34 cellular contexts compared by ENCODE assay signal in genomic region chr6:167882244-167882643, GRCh38.
"Had no signal": no experiment of that assay in that cellular context is flagged by ENCODE, and none has a peak within 500 bp of the region (broad histone marks: within the 10 kb centered on the region; RNA-seq: fewer than 3 reads in every experiment).

No MANE protein-coding gene starts in this region.

- DNase-seq: activated B cell treated with CpG ODN at 0.5 μM for 24 hours; activated CD4-positive, alpha-beta memory T cell treated with anti-CD3 and anti-CD28 coated beads for 36 hours; activated CD4-positive, alpha-beta T cell treated with anti-CD3 and anti-CD28 coated beads for 4 hours; activated CD4-positive, alpha-beta T cell treated with anti-CD3 and anti-CD28 coated beads, Interleukin-2, amount 10 ng/mL, durations not matched to agents 24 days and 14 days; activated CD4-positive, alpha-beta T cell treated with anti-CD3 and anti-CD28 coated beads, Interleukin-2, amount 50 U/mL, for 1 hour; activated CD4-positive, alpha-beta T cell treated with anti-CD3 and anti-CD28 coated beads, Interleukin-2, amount 50 U/mL, for 4 hours; activated CD4-positive, CD25-positive, alpha-beta regulatory T cell treated with anti-CD3 and anti-CD28 coated beads, Interleukin-2, amount 50 U/mL, for 72 hours; activated CD8-positive, alpha-beta memory T cell treated with anti-CD3 and anti-CD28 coated beads, Interleukin-2, amount 50 U/mL, for 4 hours; activated CD8-positive, alpha-beta T cell treated with anti-CD3 and anti-CD28 coated beads for 36 hours; activated effector memory CD4-positive, alpha-beta T cell treated with anti-CD3 and anti-CD28 coated beads, Interleukin-2, amount 50 U/mL, for 16 hours; activated gamma-delta T cell treated with Interleukin-2 at 50 U/mL for 16 hours; activated naive CD4-positive, alpha-beta T cell; activated naive CD4-positive, alpha-beta T cell treated with anti-CD3 and anti-CD28 coated beads for 36 hours; activated naive CD4-positive, alpha-beta T cell treated with anti-CD3 and anti-CD28 coated beads, Interleukin-2, amount 50 U/mL, for 16 hours; activated naive CD8-positive, alpha-beta T cell treated with anti-CD3 and anti-CD28 coated beads for 36 hours; activated T-cell treated with anti-CD3 and anti-CD28 coated beads for 4 hours; activated T-cell treated with anti-CD3 and anti-CD28 coated beads, Interleukin-2, amount 50 U/mL, for 1 hour; activated T-cell treated with anti-CD3 and anti-CD28 coated beads, Interleukin-2, amount 50 U/mL, for 4 hours; activated T-cell treated with anti-CD3 and anti-CD28 coated beads, Interleukin-2, amount 50 U/mL, for 72 hours; adrenal gland; amniotic stem cell; aorta; body of pancreas; brain microvascular endothelial cell; central memory CD4-positive, alpha-beta T cell; T-helper 2 cell; T-helper 9 cell had no signal

- ATAC-seq: activated CD8-positive, alpha-beta T cell treated with anti-CD3 and anti-CD28 coated beads for 36 hours; activated naive CD4-positive, alpha-beta T cell treated with anti-CD3 and anti-CD28 coated beads, Interleukin-2, amount 50 U/mL, for 72 hours; activated T-cell treated with anti-CD3 and anti-CD28 coated beads, Interleukin-2, amount 50 U/mL, for 4 hours; activated T-cell treated with anti-CD3 and anti-CD28 coated beads, Interleukin-2, amount 50 U/mL, for 72 hours; activated T-helper 17 cell treated with anti-CD3 and anti-CD28 coated beads, Interleukin-2, amount 50 U/mL, for 72 hours; body of pancreas had no signal

- H3K36me3 ChIP-seq: adrenal gland, breast epithelium had no signal

- H3K4me1 Mint-ChIP-seq: activated B cell treated with CpG ODN at 0.5 μM for 24 hours; activated CD4-positive, alpha-beta T cell treated with anti-CD3 and anti-CD28 coated beads, Interleukin-2, amount 10 ng/mL, durations not matched to agents 24 days and 14 days; activated naive CD8-positive, alpha-beta T cell treated with anti-CD3 and anti-CD28 coated beads for 36 hours had no signal

- H3K4me3 ChIP-seq: adrenal gland, body of pancreas, breast epithelium had no signal

- H3K27me3 ChIP-seq: adrenal gland, body of pancreas, brain microvascular endothelial cell, breast epithelium had no signal

- H3K4me3 Mint-ChIP-seq: activated B cell treated with CpG ODN at 0.5 μM for 24 hours; activated CD4-positive, alpha-beta memory T cell treated with anti-CD3 and anti-CD28 coated beads for 36 hours; activated CD4-positive, alpha-beta T cell treated with anti-CD3 and anti-CD28 coated beads, Interleukin-2, amount 10 ng/mL, durations not matched to agents 24 days and 14 days; activated CD8-positive, alpha-beta T cell treated with anti-CD3 and anti-CD28 coated beads for 36 hours; activated naive CD4-positive, alpha-beta T cell treated with anti-CD3 and anti-CD28 coated beads for 36 hours; activated naive CD8-positive, alpha-beta T cell treated with anti-CD3 and anti-CD28 coated beads for 36 hours; activated T-cell treated with anti-CD3 and anti-CD28 coated beads, Interleukin-2, amount 50 U/mL, for 4 hours; activated T-cell treated with anti-CD3 and anti-CD28 coated beads, Interleukin-2, amount 50 U/mL, for 72 hours; activated T-helper 1 cell treated with anti-CD3 and anti-CD28 coated beads, Interleukin-12 subunit alpha, Interleukin-12 subunit beta, Interleukin-2, Interleukin-4 antibody, amounts not matched to agents 30 ng/mL and 10 ng/mL and 1 ng/mL, durations not matched to agents 14 hours and 24 hours and 36 hours; activated T-helper 17 cell treated with anti-CD3 and anti-CD28 coated beads, Interleukin-2, amount 50 U/mL, for 72 hours; T-helper 1 cell treated with Interleukin-12 subunit alpha and Interleukin-12 subunit beta and Interleukin-4 antibody, amounts not matched to agents 30 μg/mL and 1 μg/mL, for 36 hours; T-helper 2 cell treated with Interferon-gamma antibody and Interleukin-4, amounts not matched to agents 5 μg/mL and 100 μg/mL, for 36 hours had no signal

- H3K27ac ChIP-seq: adrenal gland, body of pancreas, brain microvascular endothelial cell, breast epithelium, VCaP had no signal

- H3K9me3 Mint-ChIP-seq: activated B cell treated with CpG ODN at 0.5 μM for 24 hours; activated CD4-positive, alpha-beta memory T cell treated with anti-CD3 and anti-CD28 coated beads for 36 hours; activated CD4-positive, alpha-beta T cell treated with anti-CD3 and anti-CD28 coated beads, Interleukin-2, amount 10 ng/mL, durations not matched to agents 24 days and 14 days; activated CD8-positive, alpha-beta T cell treated with anti-CD3 and anti-CD28 coated beads for 36 hours; activated naive CD4-positive, alpha-beta T cell treated with anti-CD3 and anti-CD28 coated beads for 36 hours; activated naive CD4-positive, alpha-beta T cell treated with anti-CD3 and anti-CD28 coated beads, Interleukin-2, amount 50 U/mL, for 72 hours; activated naive CD8-positive, alpha-beta T cell treated with anti-CD3 and anti-CD28 coated beads for 36 hours; activated T-cell treated with anti-CD3 and anti-CD28 coated beads, Interleukin-2, amount 50 U/mL, for 4 hours; activated T-cell treated with anti-CD3 and anti-CD28 coated beads, Interleukin-2, amount 50 U/mL, for 72 hours; activated T-helper 1 cell treated with anti-CD3 and anti-CD28 coated beads, Interleukin-12 subunit alpha, Interleukin-12 subunit beta, Interleukin-2, Interleukin-4 antibody, amounts not matched to agents 30 ng/mL and 10 ng/mL and 1 ng/mL, durations not matched to agents 14 hours and 24 hours and 36 hours; activated T-helper 17 cell treated with anti-CD3 and anti-CD28 coated beads, Interleukin-2, amount 50 U/mL, for 72 hours; T-helper 1 cell treated with Interleukin-12 subunit alpha and Interleukin-12 subunit beta and Interleukin-4 antibody, amounts not matched to agents 30 μg/mL and 1 μg/mL, for 36 hours; T-helper 2 cell treated with Interferon-gamma antibody and Interleukin-4, amounts not matched to agents 5 μg/mL and 100 μg/mL, for 36 hours had no signal

- H3K27me3 Mint-ChIP-seq: activated B cell treated with CpG ODN at 0.5 μM for 24 hours; activated CD4-positive, alpha-beta memory T cell treated with anti-CD3 and anti-CD28 coated beads for 36 hours; activated CD4-positive, alpha-beta T cell treated with anti-CD3 and anti-CD28 coated beads, Interleukin-2, amount 10 ng/mL, durations not matched to agents 24 days and 14 days; activated T-helper 17 cell treated with anti-CD3 and anti-CD28 coated beads, Interleukin-2, amount 50 U/mL, for 72 hours had no signal

- H3K27ac Mint-ChIP-seq: activated B cell treated with CpG ODN at 0.5 μM for 24 hours; activated CD4-positive, alpha-beta memory T cell treated with anti-CD3 and anti-CD28 coated beads for 36 hours; activated CD4-positive, alpha-beta T cell treated with anti-CD3 and anti-CD28 coated beads, Interleukin-2, amount 10 ng/mL, durations not matched to agents 24 days and 14 days; activated CD8-positive, alpha-beta T cell treated with anti-CD3 and anti-CD28 coated beads for 36 hours; activated naive CD4-positive, alpha-beta T cell treated with anti-CD3 and anti-CD28 coated beads for 36 hours; activated naive CD4-positive, alpha-beta T cell treated with anti-CD3 and anti-CD28 coated beads, Interleukin-2, amount 50 U/mL, for 72 hours; activated naive CD8-positive, alpha-beta T cell treated with anti-CD3 and anti-CD28 coated beads for 36 hours; activated T-cell treated with anti-CD3 and anti-CD28 coated beads, Interleukin-2, amount 50 U/mL, for 72 hours; activated T-helper 1 cell treated with anti-CD3 and anti-CD28 coated beads, Interleukin-12 subunit alpha, Interleukin-12 subunit beta, Interleukin-2, Interleukin-4 antibody, amounts not matched to agents 30 ng/mL and 10 ng/mL and 1 ng/mL, durations not matched to agents 14 hours and 24 hours and 36 hours; T-helper 1 cell treated with Interleukin-12 subunit alpha and Interleukin-12 subunit beta and Interleukin-4 antibody, amounts not matched to agents 30 μg/mL and 1 μg/mL, for 36 hours; T-helper 2 cell treated with Interferon-gamma antibody and Interleukin-4, amounts not matched to agents 5 μg/mL and 100 μg/mL, for 36 hours had no signal

- H3K9me3 ChIP-seq: adrenal gland, body of pancreas, breast epithelium had no signal

- H3K4me1 ChIP-seq: breast epithelium had no signal
